Comparison of ENCODE assay signal across 8 cellular contexts in genomic region chr10:90857635-90858488, GRCh38. TPM values are rescaled to one million over a fixed set of nuclear protein-coding genes. Genes with fewer than 3 reads are reported as not detected.
DNase-seq lines count a peak whose midpoint lies in the region; ATAC-seq and TF ChIP-seq lines count a peak whose summit lies in the region.

Gene HTR7 (minus strand): TSS chr10:90858039. CDS start chr10:90857671, 368 bp downstream.

- H3K4me1 ChIP-seq in HEK293 (ENCODE audit: control insufficient read depth, insufficient read depth, low read length): no peaks in the 10 kb centered on the region

- H3K27ac ChIP-seq in HEK293 (ENCODE audit: extremely low read depth, low read depth, low read length) (no peak within 1 kb of the TSS; the same call in 1 of the 2 replicates), temporal lobe (ENCODE audit: low read depth, low read length) (no peak within 1 kb of the TSS)

- H3K36me3 ChIP-seq in HEK293 (ENCODE audit: control insufficient read depth in 2 of 2, insufficient read depth in 1 of 2, low read length in 2 of 2): no peaks in the 10 kb centered on the region

- peak; percentile 80 to 87 (median 85) for ATAC-seq in natural killer cell

- peaks cover 44 to 45% of the 10 kb centered on the region in 2 donors for H3K27me3 Mint-ChIP-seq in natural killer cell (ENCODE audit: low read depth in 2 of 2)

- no peaks in the 10 kb centered on the region for H3K36me3 Mint-ChIP-seq in natural killer cell

- intact Hi-C loops in natural killer cell (cut with micrococcal nuclease): no loop called here

- DNase-seq in NCI-H1105 treated with DMSO at 0.1 percent for 48 hours (lab: John Stamatoyannopoulos, UW) (peak; percentile 35), NCI-H1105 (lab: John Stamatoyannopoulos, UW) (no peak), NCI-H510A (lab: John Stamatoyannopoulos, UW) (peak; percentile 33), fibroblast of gingiva (ENCODE audit: low read depth) (peak; percentile 46), natural killer cell (peak; percentile 58)
- peak; percentile 82 for DNase-seq in activated T-cell treated with anti-CD3 and anti-CD28 coated beads, Interleukin-2, amount 50 U/mL, for 1 hour

- POLR2A ChIA-PET in HEK293 (lab: Yijun Ruan, JAX): no interaction called here

- H3K4me3 ChIP-seq in HEK293 (ENCODE audit: low read depth, low read length): peak within 1 kb of the TSS; percentile 53

- no peaks in the 10 kb centered on the region for H3K9me3 Mint-ChIP-seq in natural killer cell

- TF ChIP-seq CTCF in HEK293 (tag by site-specific recombination; IDR thresholded peaks at IDR 0.05) (no peak), natural killer cell (IDR thresholded peaks at IDR 0.05) (peak; percentile 60)

- peaks cover 11 to 12% of the 10 kb centered on the region in 2 donors for H3K4me1 Mint-ChIP-seq in natural killer cell

- no peaks in the 10 kb centered on the region for H3K9me3 ChIP-seq in HEK293 (ENCODE audit: control insufficient read depth, insufficient read depth, low read depth, low read length)

- CTCF ChIA-PET in HEK293 (lab: Yijun Ruan, JAX): interaction anchor here (0.5 to 11.5 kb wide), 13 partner anchors 10 to 1469 kb away, joined by 3 to 199 read pairs (median 3); partner anchors contain the start of gene RPP30

- peak within 1 kb of the TSS; percentile 90 for H3K4me3 Mint-ChIP-seq in natural killer cell

- H3K27ac Mint-ChIP-seq in natural killer cell: peak within 1 kb of the TSS in 1 of 2 donors; percentile 87

TF ChIP-seq in HEK293, 187 proteins besides CTCF, POLR2A, EP300 and RAD21 (continues in another document):
- TF ChIP-seq, protein P1, sequence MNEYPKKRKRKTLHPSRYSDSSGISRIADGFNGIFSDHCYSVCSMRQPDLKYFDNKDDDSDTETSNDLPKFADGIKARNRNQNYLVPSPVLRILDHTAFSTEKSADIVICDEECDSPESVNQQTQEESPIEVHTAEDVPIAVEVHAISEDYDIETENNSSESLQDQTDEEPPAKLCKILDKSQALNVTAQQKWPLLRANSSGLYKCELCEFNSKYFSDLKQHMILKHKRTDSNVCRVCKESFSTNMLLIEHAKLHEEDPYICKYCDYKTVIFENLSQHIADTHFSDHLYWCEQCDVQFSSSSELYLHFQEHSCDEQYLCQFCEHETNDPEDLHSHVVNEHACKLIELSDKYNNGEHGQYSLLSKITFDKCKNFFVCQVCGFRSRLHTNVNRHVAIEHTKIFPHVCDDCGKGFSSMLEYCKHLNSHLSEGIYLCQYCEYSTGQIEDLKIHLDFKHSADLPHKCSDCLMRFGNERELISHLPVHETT (tag by site-specific recombination; IDR thresholded peaks at IDR 0.05): no peak
- TF ChIP-seq HOXC10 (CRISPR knock-in tag; IDR thresholded peaks at IDR 0.05) (no peak), ZNF623 (tag by site-specific recombination; IDR thresholded peaks at IDR 0.05) (no peak), ZNF776 (tag by site-specific recombination; IDR thresholded peaks at IDR 0.05; ENCODE audit: borderline replicate concordance) (no peak), ZNF202 (tag by site-specific recombination; IDR thresholded peaks at IDR 0.05; ENCODE audit: borderline replicate concordance) (no peak), ZNF394 (tag by site-specific recombination; IDR thresholded peaks at IDR 0.05; ENCODE audit: borderline replicate concordance) (no peak), ZNF24 (tag by site-specific recombination; IDR thresholded peaks at IDR 0.05) (no peak), MEIS1 (CRISPR knock-in tag; IDR thresholded peaks at IDR 0.05; ENCODE audit: borderline replicate concordance) (no peak), ZSCAN23 (tag by site-specific recombination; IDR thresholded peaks at IDR 0.05) (no peak), ZNF10 (tag by site-specific recombination; IDR thresholded peaks at IDR 0.05) (peak; percentile 13; the same call in 1 of the 2 replicates), MZF1 (tag by site-specific recombination; IDR thresholded peaks at IDR 0.05; ENCODE audit: borderline replicate concordance) (no peak), ZNF37A (tag by site-specific recombination; IDR thresholded peaks at IDR 0.05) (no peak), ZNF366 (tag by site-specific recombination; conservative IDR thresholded peaks at IDR 0.05) (no peak), ZNF132 (tag by site-specific recombination; IDR thresholded peaks at IDR 0.05; ENCODE audit: borderline replicate concordance) (no peak), ZNF791 (tag by site-specific recombination; IDR thresholded peaks at IDR 0.05) (no peak), ZNF114 (tag by site-specific recombination; IDR thresholded peaks at IDR 0.05) (no peak), ZNF350 (tag by site-specific recombination; IDR thresholded peaks at IDR 0.05) (no peak), EGR2 (tag by site-specific recombination; IDR thresholded peaks at IDR 0.05; ENCODE audit: low read depth) (peak; percentile 17; the same call in 1 of the 2 replicates), ZNF837 (tag by site-specific recombination; IDR thresholded peaks at IDR 0.05) (no peak), ZNF335 (tag by site-specific recombination; conservative IDR thresholded peaks at IDR 0.05) (peak; percentile 49), ZNF768 (tag by site-specific recombination; IDR thresholded peaks at IDR 0.05) (no peak), ZNF501 (tag by site-specific recombination; IDR thresholded peaks at IDR 0.05) (no peak), ZBTB8A (tag by site-specific recombination; IDR thresholded peaks at IDR 0.05) (0 out of 2 replicates have a peak, but pooled peaks have one; percentile 4), ZNF391 (tag by site-specific recombination; IDR thresholded peaks at IDR 0.05; ENCODE audit: borderline replicate concordance, low read depth) (no peak), YY2 (tag by site-specific recombination; IDR thresholded peaks at IDR 0.05) (no peak), GLI4 (tag by site-specific recombination; IDR thresholded peaks at IDR 0.05) (no peak), ZNF670 (tag by site-specific recombination; IDR thresholded peaks at IDR 0.05; ENCODE audit: low read depth) (no peak), ZNF433 (tag by site-specific recombination; IDR thresholded peaks at IDR 0.05; ENCODE audit: low read depth) (no peak), ZNF555 (tag by site-specific recombination; conservative IDR thresholded peaks at IDR 0.05) (no peak), ZNF521 (tag by site-specific recombination; IDR thresholded peaks at IDR 0.05) (no peak), ZNF658 (tag by site-specific recombination; IDR thresholded peaks at IDR 0.05) (no peak), ZNF266 (tag by site-specific recombination; IDR thresholded peaks at IDR 0.05; ENCODE audit: low read depth) (no peak), ZNF239 (tag by site-specific recombination; IDR thresholded peaks at IDR 0.05) (no peak), ZNF214 (tag by site-specific recombination; IDR thresholded peaks at IDR 0.05; ENCODE audit: borderline replicate concordance) (no peak), ZNF174 (tag by site-specific recombination; IDR thresholded peaks at IDR 0.05) (no peak), ZNF561 (tag by site-specific recombination; IDR thresholded peaks at IDR 0.05; ENCODE audit: borderline replicate concordance) (peak; percentile 67; the same call in 1 of the 2 replicates)
- TF ChIP-seq, protein P2, sequence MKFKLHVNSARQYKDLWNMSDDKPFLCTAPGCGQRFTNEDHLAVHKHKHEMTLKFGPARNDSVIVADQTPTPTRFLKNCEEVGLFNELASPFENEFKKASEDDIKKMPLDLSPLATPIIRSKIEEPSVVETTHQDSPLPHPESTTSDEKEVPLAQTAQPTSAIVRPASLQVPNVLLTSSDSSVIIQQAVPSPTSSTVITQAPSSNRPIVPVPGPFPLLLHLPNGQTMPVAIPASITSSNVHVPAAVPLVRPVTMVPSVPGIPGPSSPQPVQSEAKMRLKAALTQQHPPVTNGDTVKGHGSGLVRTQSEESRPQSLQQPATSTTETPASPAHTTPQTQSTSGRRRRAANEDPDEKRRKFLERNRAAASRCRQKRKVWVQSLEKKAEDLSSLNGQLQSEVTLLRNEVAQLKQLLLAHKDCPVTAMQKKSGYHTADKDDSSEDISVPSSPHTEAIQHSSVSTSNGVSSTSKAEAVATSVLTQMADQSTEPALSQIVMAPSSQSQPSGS (tag by site-specific recombination; IDR thresholded peaks at IDR 0.05; ENCODE audit: low read depth): no peak
- TF ChIP-seq, protein P3, sequence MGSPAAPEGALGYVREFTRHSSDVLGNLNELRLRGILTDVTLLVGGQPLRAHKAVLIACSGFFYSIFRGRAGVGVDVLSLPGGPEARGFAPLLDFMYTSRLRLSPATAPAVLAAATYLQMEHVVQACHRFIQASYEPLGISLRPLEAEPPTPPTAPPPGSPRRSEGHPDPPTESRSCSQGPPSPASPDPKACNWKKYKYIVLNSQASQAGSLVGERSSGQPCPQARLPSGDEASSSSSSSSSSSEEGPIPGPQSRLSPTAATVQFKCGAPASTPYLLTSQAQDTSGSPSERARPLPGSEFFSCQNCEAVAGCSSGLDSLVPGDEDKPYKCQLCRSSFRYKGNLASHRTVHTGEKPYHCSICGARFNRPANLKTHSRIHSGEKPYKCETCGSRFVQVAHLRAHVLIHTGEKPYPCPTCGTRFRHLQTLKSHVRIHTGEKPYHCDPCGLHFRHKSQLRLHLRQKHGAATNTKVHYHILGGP (tag by site-specific recombination; IDR thresholded peaks at IDR 0.05): no peak
- TF ChIP-seq, protein P4, sequence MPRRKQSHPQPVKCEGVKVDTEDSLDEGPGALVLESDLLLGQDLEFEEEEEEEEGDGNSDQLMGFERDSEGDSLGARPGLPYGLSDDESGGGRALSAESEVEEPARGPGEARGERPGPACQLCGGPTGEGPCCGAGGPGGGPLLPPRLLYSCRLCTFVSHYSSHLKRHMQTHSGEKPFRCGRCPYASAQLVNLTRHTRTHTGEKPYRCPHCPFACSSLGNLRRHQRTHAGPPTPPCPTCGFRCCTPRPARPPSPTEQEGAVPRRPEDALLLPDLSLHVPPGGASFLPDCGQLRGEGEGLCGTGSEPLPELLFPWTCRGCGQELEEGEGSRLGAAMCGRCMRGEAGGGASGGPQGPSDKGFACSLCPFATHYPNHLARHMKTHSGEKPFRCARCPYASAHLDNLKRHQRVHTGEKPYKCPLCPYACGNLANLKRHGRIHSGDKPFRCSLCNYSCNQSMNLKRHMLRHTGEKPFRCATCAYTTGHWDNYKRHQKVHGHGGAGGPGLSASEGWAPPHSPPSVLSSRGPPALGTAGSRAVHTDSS (tag by site-specific recombination; IDR thresholded peaks at IDR 0.05): no peak

RNA-seq across cellular contexts. Expression of gene HTR7, which starts in this region (rescaled TPM):
- total RNA-seq in natural killer cell (under 1 TPM in 2 of 3 donors, not detected in 1; 0.11 to 0.20 TPM), temporal lobe (12.5 TPM)

Comparison
In these comparisons a context has a peak if more than half of its experiments do, and no peak if none do; other contexts are left out.
1. RNA of gene HTR7 (total RNA-seq): 12.5 TPM in temporal lobe (single experiment); 0.11 to 0.20 TPM in natural killer cell; every median in the first group is over 10 times any median in the second.
2. Peak in DNase-seq and ATAC-seq in natural killer cell; RNA of the gene not detected or under 1 TPM.